1 cellular context compared by ENCODE assay signal in the genomic region with DNA sequence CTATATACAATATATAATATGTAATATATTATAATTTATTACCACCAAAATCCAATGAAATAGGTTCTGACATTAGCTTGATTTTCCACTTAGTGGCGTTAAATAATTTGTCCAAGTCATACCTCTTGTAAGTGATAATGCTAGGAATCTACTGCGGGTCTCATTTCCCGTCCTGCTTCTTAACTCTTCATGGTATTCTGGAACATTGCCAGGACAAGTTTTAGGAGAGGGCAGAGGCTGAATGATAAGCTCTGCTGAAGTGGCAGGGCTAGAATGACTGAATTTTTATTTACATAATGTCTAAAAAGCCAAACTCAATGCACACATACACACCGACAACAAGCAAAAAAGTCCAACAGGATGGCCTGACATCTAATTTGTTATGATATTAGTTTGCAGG.
TF ChIP-seq lines count a peak whose summit lies in the region.

No MANE protein-coding gene starts in this region.

TF ChIP-seq in WTC11, 78 proteins besides CTCF, POLR2A, EP300 and RAD21 (continued from another document):
- no peak for TF ChIP-seq ZNF281 (CRISPR knock-in tag; IDR thresholded peaks at IDR 0.05)
- TF ChIP-seq ZNF396 (CRISPR knock-in tag; IDR thresholded peaks at IDR 0.05; ENCODE audit: borderline replicate concordance): no peak
- no peak for TF ChIP-seq ZNF121 (CRISPR knock-in tag; IDR thresholded peaks at IDR 0.05)
TF ChIP-seq in WTC11: peak in this region for 0.
